1 cellular context compared by ENCODE assay signal in genomic region chr7:15829689-15830088, GRCh38.
TF ChIP-seq lines count a peak whose summit lies in the region.

No MANE protein-coding gene starts in this region.

TF ChIP-seq in SK-N-SH, 30 proteins besides CTCF, POLR2A, EP300 and RAD21 (continued from another document):
- TF ChIP-seq SMC3 (IDR thresholded peaks at IDR 0.05; ENCODE audit: low read depth, low read length): no peak
- TF ChIP-seq TEAD4 (IDR thresholded peaks at IDR 0.05; ENCODE audit: borderline replicate concordance, insufficient read depth): no peak
